Comparison of ENCODE assay signal across 1 cellular context in the genomic region with DNA sequence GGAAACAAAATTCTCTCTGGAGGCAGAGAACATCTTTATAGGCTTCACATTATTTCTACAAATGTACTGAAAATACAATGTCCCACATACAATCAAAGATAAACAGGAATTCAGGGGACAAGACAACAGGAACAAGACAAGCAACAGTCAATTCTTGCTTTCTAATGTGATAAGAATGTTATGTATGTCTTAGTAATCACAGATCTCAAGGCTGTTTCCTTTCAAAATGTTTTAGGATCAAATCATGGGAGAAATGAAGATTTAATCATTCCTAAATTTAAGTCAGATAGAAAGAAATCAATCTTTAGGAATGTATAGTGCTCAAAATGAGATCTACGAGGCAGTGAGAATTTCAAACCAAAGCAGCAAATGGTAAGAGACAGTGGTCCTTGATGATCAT.
TF ChIP-seq lines count a peak whose summit lies in the region.

No MANE protein-coding gene starts in this region.

TF ChIP-seq in A549, 52 proteins besides CTCF, POLR2A, EP300 and RAD21 (continued from another document):
- TF ChIP-seq SREBF2 (IDR thresholded peaks at IDR 0.05) (no peak), MAZ (IDR thresholded peaks at IDR 0.05; ENCODE audit: borderline replicate concordance, low read depth, low read length) (no peak), NR3C1 (IDR thresholded peaks at IDR 0.05) (no peak), CBX8 (IDR thresholded peaks at IDR 0.05) (no peak), KDM1A (IDR thresholded peaks at IDR 0.05; ENCODE audit: low read depth) (no peak)
- TF ChIP-seq, protein P1, sequence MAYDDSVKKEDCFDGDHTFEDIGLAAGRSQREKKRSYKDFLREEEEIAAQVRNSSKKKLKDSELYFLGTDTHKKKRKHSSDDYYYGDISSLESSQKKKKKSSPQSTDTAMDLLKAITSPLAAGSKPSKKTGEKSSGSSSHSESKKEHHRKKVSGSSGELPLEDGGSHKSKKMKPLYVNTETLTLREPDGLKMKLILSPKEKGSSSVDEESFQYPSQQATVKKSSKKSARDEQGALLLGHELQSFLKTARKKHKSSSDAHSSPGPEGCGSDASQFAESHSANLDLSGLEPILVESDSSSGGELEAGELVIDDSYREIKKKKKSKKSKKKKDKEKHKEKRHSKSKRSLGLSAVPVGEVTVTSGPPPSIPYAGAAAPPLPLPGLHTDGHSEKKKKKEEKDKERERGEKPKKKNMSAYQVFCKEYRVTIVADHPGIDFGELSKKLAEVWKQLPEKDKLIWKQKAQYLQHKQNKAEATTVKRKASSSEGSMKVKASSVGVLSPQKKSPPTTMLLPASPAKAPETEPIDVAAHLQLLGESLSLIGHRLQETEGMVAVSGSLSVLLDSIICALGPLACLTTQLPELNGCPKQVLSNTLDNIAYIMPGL (CRISPR knock-in tag; IDR thresholded peaks at IDR 0.05; ENCODE audit: borderline replicate concordance): no peak
- TF ChIP-seq, protein P2, sequence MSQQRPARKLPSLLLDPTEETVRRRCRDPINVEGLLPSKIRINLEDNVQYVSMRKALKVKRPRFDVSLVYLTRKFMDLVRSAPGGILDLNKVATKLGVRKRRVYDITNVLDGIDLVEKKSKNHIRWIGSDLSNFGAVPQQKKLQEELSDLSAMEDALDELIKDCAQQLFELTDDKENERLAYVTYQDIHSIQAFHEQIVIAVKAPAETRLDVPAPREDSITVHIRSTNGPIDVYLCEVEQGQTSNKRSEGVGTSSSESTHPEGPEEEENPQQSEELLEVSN (IDR thresholded peaks at IDR 0.05; ENCODE audit: borderline replicate concordance, low read depth): no peak
- TF ChIP-seq, protein P3, sequence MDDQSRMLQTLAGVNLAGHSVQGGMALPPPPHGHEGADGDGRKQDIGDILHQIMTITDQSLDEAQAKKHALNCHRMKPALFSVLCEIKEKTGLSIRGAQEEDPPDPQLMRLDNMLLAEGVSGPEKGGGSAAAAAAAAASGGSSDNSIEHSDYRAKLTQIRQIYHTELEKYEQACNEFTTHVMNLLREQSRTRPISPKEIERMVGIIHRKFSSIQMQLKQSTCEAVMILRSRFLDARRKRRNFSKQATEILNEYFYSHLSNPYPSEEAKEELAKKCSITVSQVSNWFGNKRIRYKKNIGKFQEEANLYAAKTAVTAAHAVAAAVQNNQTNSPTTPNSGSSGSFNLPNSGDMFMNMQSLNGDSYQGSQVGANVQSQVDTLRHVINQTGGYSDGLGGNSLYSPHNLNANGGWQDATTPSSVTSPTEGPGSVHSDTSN (IDR thresholded peaks at IDR 0.05): no peak
